6 cellular contexts compared by ENCODE assay signal in the genomic region with DNA sequence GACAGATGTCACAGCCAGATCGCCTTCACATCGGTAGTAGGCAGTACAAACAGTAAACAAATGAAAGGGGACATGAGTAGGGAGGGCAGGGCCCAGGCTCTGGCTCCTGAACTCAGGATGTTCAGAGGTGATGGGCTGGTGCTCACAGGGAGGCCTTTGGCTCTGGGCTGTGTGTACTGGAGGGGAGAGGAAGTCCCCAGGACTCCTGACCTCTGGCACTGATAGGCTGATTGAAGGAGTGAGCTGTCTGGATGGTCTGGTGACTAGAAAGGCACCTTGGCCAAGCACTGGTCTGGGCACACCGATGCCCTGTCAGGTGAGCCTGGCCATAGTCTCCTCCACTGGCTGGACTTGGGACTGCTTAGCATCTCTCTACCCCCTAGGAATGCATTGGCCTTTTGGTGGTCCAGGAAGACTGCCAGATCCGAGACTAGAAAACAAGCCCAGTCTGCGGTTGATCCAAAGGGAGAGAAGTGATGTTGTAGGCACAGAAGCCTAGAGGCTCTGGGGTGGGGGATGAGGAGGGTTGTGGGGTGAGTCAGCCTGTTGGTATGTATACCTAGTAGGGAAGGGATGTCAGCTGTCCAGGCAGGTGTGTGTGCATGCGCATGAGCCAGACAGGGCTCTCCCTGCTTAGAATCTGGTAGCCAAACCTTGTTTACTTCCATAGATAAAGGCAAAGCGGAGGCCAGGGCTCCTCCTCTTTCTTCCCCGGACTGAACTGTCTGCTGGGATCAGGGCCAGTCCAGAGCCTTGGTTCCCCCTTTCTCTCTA. TPM values are rescaled to one million over a fixed set of nuclear protein-coding genes. Genes with fewer than 3 reads are reported as not detected.
DNase-seq lines count a peak whose midpoint lies in the region; ATAC-seq and TF ChIP-seq lines count a peak whose summit lies in the region.

No MANE protein-coding gene starts in this region.

- BruUV-seq in OCI-LY7 (replicated peaks; lab: Mats Ljungman, UMichigan), result no TSS peak

- H3K36me3 ChIP-seq in hepatocyte (replicated peaks; ENCODE audit: insufficient read depth, low read depth) (no peaks in the 10 kb centered on the region), adrenal gland (replicated peaks in 1 of 2) (no peaks in the 10 kb centered on the region), OCI-LY7 (ENCODE audit: insufficient read depth, low read length) (no peaks in the 10 kb centered on the region)

- H3K79me2 ChIP-seq in hepatocyte (peaks cover 64% of the 10 kb centered on the region), OCI-LY7 (ENCODE audit: insufficient read depth, low read depth, low read length) (no peaks in the 10 kb centered on the region)

- CTCF ChIA-PET in OCI-LY7 (lab: Charles Lee; ENCODE audit: unreplicated experiment), result interaction anchor here (3.5 kb wide), 1 partner anchor 12 kb away, joined by 19 read pairs; no protein-coding TSS in a partner anchor

- TF ChIP-seq POLR2A in adrenal gland (IDR thresholded peaks at IDR 0.05), result no peak

- no peak overlapping the region for H3K27ac Mint-ChIP-seq in stimulated activated naive CD8-positive, alpha-beta T cell treated with anti-CD3 and anti-CD28 coated beads, Interleukin-15, Interleukin-2, amounts not matched to agents 100 ng/mL and 50 ng/mL, for 24 hours

- H3K4me1 ChIP-seq in hepatocyte (ENCODE audit: insufficient read depth) (peaks cover 8% of the 10 kb centered on the region), adrenal gland (replicated peaks in 1 of 2) (peaks cover 7 to 15% of the 10 kb centered on the region in 2 donors), OCI-LY7 (ENCODE audit: insufficient read depth, low read length, poor library complexity, severe bottlenecking) (peaks cover 25% of the 10 kb centered on the region)

- ATAC-seq in stimulated activated naive CD8-positive, alpha-beta T cell treated with anti-CD3 and anti-CD28 coated beads, Interleukin-15, Interleukin-2, amounts not matched to agents 100 U/mL and 50 U/mL, for 24 hours, result no peak

- H3K36me3 Mint-ChIP-seq in stimulated activated naive CD8-positive, alpha-beta T cell treated with anti-CD3 and anti-CD28 coated beads, Interleukin-15, Interleukin-2, amounts not matched to agents 100 ng/mL and 50 ng/mL, for 24 hours (ENCODE audit: low read depth), result no peaks in the 10 kb centered on the region

- no peak for DNase-seq in stimulated activated naive CD8-positive, alpha-beta T cell treated with anti-CD3 and anti-CD28 coated beads, Interleukin-15, Interleukin-2, amounts not matched to agents 100 U/mL and 50 U/mL, for 24 hours
- peak; percentile 93 for DNase-seq in hepatocyte (ENCODE audit: low spot score)
- no peak for DNase-seq in GM19238 (ENCODE audit: insufficient read length, low spot score)
- no peak for DNase-seq in adrenal gland
- no peak for DNase-seq in OCI-LY7 (ENCODE audit: low spot score)

- H3K4me1 Mint-ChIP-seq in stimulated activated naive CD8-positive, alpha-beta T cell treated with anti-CD3 and anti-CD28 coated beads, Interleukin-15, Interleukin-2, amounts not matched to agents 100 ng/mL and 50 ng/mL, for 24 hours (ENCODE audit: low read depth), result peaks cover 28% of the 10 kb centered on the region

- H3K9me2 ChIP-seq in hepatocyte (replicated peaks; ENCODE audit: insufficient read depth) (no peaks in the 10 kb centered on the region), OCI-LY7 (ENCODE audit: insufficient read depth, low read length) (no peaks in the 10 kb centered on the region)

- peaks cover 4% of the 10 kb centered on the region for H3K27me3 Mint-ChIP-seq in stimulated activated naive CD8-positive, alpha-beta T cell treated with anti-CD3 and anti-CD28 coated beads, Interleukin-15, Interleukin-2, amounts not matched to agents 100 ng/mL and 50 ng/mL, for 24 hours

- H2AFZ ChIP-seq in hepatocyte, result no peak overlapping the region
- no peak overlapping the region for H2AFZ ChIP-seq in OCI-LY7 (ENCODE audit: low read length)

- POLR2A ChIA-PET in OCI-LY7 (lab: Charles Lee), result interaction anchor here (0.7 kb wide), 1 partner anchor 108 kb away, joined by 3 read pairs; no protein-coding TSS in a partner anchor

- peak overlapping the region; percentile 97 for H3K27ac ChIP-seq in hepatocyte
- no peak overlapping the region for H3K27ac ChIP-seq in adrenal gland
- H3K27ac ChIP-seq in OCI-LY7 (ENCODE audit: low read depth, low read length, poor library complexity, severe bottlenecking), result no peak overlapping the region

- no peaks in the 10 kb centered on the region for H3K9me3 Mint-ChIP-seq in stimulated activated naive CD8-positive, alpha-beta T cell treated with anti-CD3 and anti-CD28 coated beads, Interleukin-15, Interleukin-2, amounts not matched to agents 100 ng/mL and 50 ng/mL, for 24 hours

- H3K9me3 ChIP-seq in hepatocyte (ENCODE audit: low read depth) (no peaks in the 10 kb centered on the region), adrenal gland (replicated peaks in 1 of 3) (no peaks in the 10 kb centered on the region), OCI-LY7 (ENCODE audit: low read length) (no peaks in the 10 kb centered on the region)

- no peaks in the 10 kb centered on the region for H4K20me1 ChIP-seq in hepatocyte (ENCODE audit: insufficient read depth, poor library complexity, severe bottlenecking)
- no peaks in the 10 kb centered on the region for H4K20me1 ChIP-seq in OCI-LY7 (ENCODE audit: insufficient read depth, low read length)

- TF ChIP-seq CTCF in hepatocyte (IDR thresholded peaks at IDR 0.05; ENCODE audit: poor library complexity), result no peak
- TF ChIP-seq CTCF in adrenal gland (IDR thresholded peaks at IDR 0.05), result no peak
- no peak for TF ChIP-seq CTCF in OCI-LY7 (conservative IDR thresholded peaks at IDR 0.05; ENCODE audit: low read length)

- intact Hi-C loops in adrenal gland (cut with DNase I), result no loop called here
- intact Hi-C loops in OCI-LY7 (cut with micrococcal nuclease; ENCODE audit: unreplicated experiment), result no loop called here

- H3K4me3 Mint-ChIP-seq in stimulated activated naive CD8-positive, alpha-beta T cell treated with anti-CD3 and anti-CD28 coated beads, Interleukin-15, Interleukin-2, amounts not matched to agents 100 ng/mL and 50 ng/mL, for 24 hours, result peak overlapping the region; percentile 25

- WGBS in hepatocyte (ENCODE audit: low lambda C conversion rate, missing lambda C conversion rate), result 60% methylated on average over 8 of the region's 8 CpGs
- 86 to 90% (median 88%) methylated on average over 6 to 8 of the region's 8 CpGs for WGBS in adrenal gland, 4 donors

- H3K4me3 ChIP-seq in hepatocyte, result peak overlapping the region; percentile 69
- no peak overlapping the region for H3K4me3 ChIP-seq in adrenal gland
- no peak overlapping the region for H3K4me3 ChIP-seq in OCI-LY7 (ENCODE audit: low read depth, low read length, poor library complexity, severe bottlenecking)

- H3K27me3 ChIP-seq in hepatocyte (no peaks in the 10 kb centered on the region), adrenal gland (peaks cover 27% of the 10 kb centered on the region)

- H3K4me2 ChIP-seq in hepatocyte, result peak overlapping the region; percentile 90
- no peak overlapping the region; the same call in 1 of the 2 replicates for H3K4me2 ChIP-seq in OCI-LY7 (ENCODE audit: low read length)

RNA-seq across cellular contexts. Expression of a gene that starts 1.9 kb away (rescaled TPM):
- total RNA-seq in hepatocyte, result 155 and 197 TPM in 2 replicates
- polyA plus RNA-seq in hepatocyte, result 233 and 252 TPM in 2 replicates
- total RNA-seq in adrenal gland, result 1 to 10 TPM in 6 of 8 donors, under 1 TPM in 2; 0.67 to 5.1 (median 1.6) TPM
- 1 to 10 TPM in 2 of 3 donors, under 1 TPM in 1; 0.46 to 1.3 (median 1.1) TPM for polyA plus RNA-seq in adrenal gland
- total RNA-seq in OCI-LY7 (2014; rRNA removed; shearing (Covaris generic)), result 0.10 TPM in 1 of 2 replicates, not detected in the other
- total RNA-seq in OCI-LY7 (2022), result 2.0 and 2.4 TPM in 2 replicates

RNA-seq across cellular contexts. Expression of a gene that starts 17.2 kb away (rescaled TPM):
- total RNA-seq in hepatocyte (0.24 TPM in 1 of 2 replicates, not detected in the other), adrenal gland (not detected), OCI-LY7 (2022) (not detected in 2 replicates)
- polyA plus RNA-seq in hepatocyte (0.47 TPM in 1 of 2 replicates, not detected in the other), adrenal gland (not detected)
- total RNA-seq in OCI-LY7 (2014; rRNA removed; shearing (Covaris generic)), result not detected in 2 replicates

RNA-seq across cellular contexts. Expression of a gene that starts 28.3 kb away (rescaled TPM):
- total RNA-seq in hepatocyte (1.2 and 1.7 TPM in 2 replicates), adrenal gland (under 1 TPM in 2 of 8 donors, not detected in 6; 0.11 to 0.34 TPM), OCI-LY7 (2022) (0.63 and 0.85 TPM in 2 replicates)
- polyA plus RNA-seq in hepatocyte (5.7 and 6.1 TPM in 2 replicates), adrenal gland (under 1 TPM in 2 of 3 donors, not detected in 1; 0.13 to 0.16 TPM)
- 0.80 and 1.5 TPM in 2 replicates for total RNA-seq in OCI-LY7 (2014; rRNA removed; shearing (Covaris generic))

RNA-seq across cellular contexts. Expression of a gene that starts 38.4 kb away (rescaled TPM):
- total RNA-seq in hepatocyte (18.3 and 36.5 TPM in 2 replicates), adrenal gland (10 to 100 TPM; 27.4 to 88.6 (median 39.4) TPM), OCI-LY7 (2022) (38.8 and 39.9 TPM in 2 replicates)
- polyA plus RNA-seq in hepatocyte (53.9 and 59.2 TPM in 2 replicates), adrenal gland (100 to 1,000 TPM in 2 of 3 donors, 10 to 100 TPM in 1; 33.0 to 174 (median 170) TPM)
- total RNA-seq in OCI-LY7 (2014; rRNA removed; shearing (Covaris generic)), result 24.2 and 39.2 TPM in 2 replicates

RNA-seq across cellular contexts. Expression of a gene that starts 38.8 kb away (rescaled TPM):
- total RNA-seq in hepatocyte (25.6 and 26.4 TPM in 2 replicates), adrenal gland (10 to 100 TPM; 11.0 to 35.1 (median 28.8) TPM), OCI-LY7 (2022) (18.8 and 22.8 TPM in 2 replicates)
- polyA plus RNA-seq in hepatocyte (23.8 and 25.4 TPM in 2 replicates), adrenal gland (10 to 100 TPM; 12.0 to 25.3 (median 24.1) TPM)
- total RNA-seq in OCI-LY7 (2014; rRNA removed; shearing (Covaris generic)), result 24.3 and 29.3 TPM in 2 replicates

Comparison
In these comparisons a context has a peak if more than half of its experiments do, and no peak if none do; other contexts are left out.
1. RNA of a gene that starts 1.9 kb away (total RNA-seq): 155 to 197 TPM in hepatocyte; 0.10 to 2.4 TPM in OCI-LY7 and 0.67 to 5.1 TPM in adrenal gland; every median in the first group is over 10 times any median in the second.